In genomic region chr20:51429144-51429482, GRCh38 we compare ENCODE assay signal across 20 cellular contexts.
A peak's percentile ranks its signal among the peaks of the same experiment; 100 is the strongest.
DNase-seq lines count a peak whose midpoint lies in the region; ATAC-seq, FAIRE-seq and TF ChIP-seq lines count a peak whose summit lies in the region.
"Had no signal": no experiment of that assay in that cellular context is flagged by ENCODE, and none has a peak within 500 bp of the region (broad histone marks: within the 10 kb centered on the region; RNA-seq: fewer than 3 reads in every experiment).

No MANE protein-coding gene starts in this region.

- TF ChIP-seq CTCF in HepG2 (CRISPR knock-in tag; IDR thresholded peaks at IDR 0.05) (no peak), right lobe of liver (IDR thresholded peaks at IDR 0.05) (no peak), ascending aorta (IDR thresholded peaks at IDR 0.05) (no peak), natural killer cell (IDR thresholded peaks at IDR 0.05) (no peak), tibial artery (IDR thresholded peaks at IDR 0.05) (no peak)

- peak; percentile 10 for ATAC-seq in HepG2
- no peak for ATAC-seq in right lobe of liver
- ATAC-seq in natural killer cell: no peak
- no peak for ATAC-seq in GM18873 (IDR thresholded peaks at IDR 0.05; ENCODE audit: low FRiP score, unreplicated experiment)
- ATAC-seq: A549 had no signal

- WGBS in HepG2 (ENCODE audit: low lambda C conversion rate): 97% methylated on average over 6 of the region's 6 CpGs
- no CpG with 5 or more reads among the region's 6 CpGs for WGBS in right lobe of liver (ENCODE audit: insufficient coverage, low coverage, low lambda C conversion rate, missing lambda C conversion rate)

- H3K36me3 ChIP-seq in HepG2 (replicated peaks in 1 of 2; ENCODE audit: control insufficient read depth in 1 of 2, insufficient read depth in 2 of 2, low read length in 2 of 2) (peaks cover 7 to 18% of the 10 kb centered on the region in 2 experiments; a peak in 2 of 5 replicates), right lobe of liver (no peaks in the 10 kb centered on the region), ascending aorta (peaks cover 0 to 4% of the 10 kb centered on the region in 2 donors), tibial artery (peaks cover 0 to 14% (median 5%) of the 10 kb centered on the region in 3 donors)

- H3K9me3 ChIP-seq in HepG2 (ENCODE audit: low read length) (no peaks in the 10 kb centered on the region), right lobe of liver (no peaks in the 10 kb centered on the region), ascending aorta (no peaks in the 10 kb centered on the region), tibial artery (no peaks in the 10 kb centered on the region)
- H3K9me3 ChIP-seq: A549 had no signal

- H3K27ac ChIP-seq in HepG2 (ENCODE audit: extremely low read length, insufficient read depth, low read length) (peak overlapping the region; percentile 28), right lobe of liver (no peak overlapping the region), ascending aorta (peak overlapping the region; percentile 70 to 80), tibial artery (peak overlapping the region; percentile 55 to 59)
- H3K27ac ChIP-seq: A549 had no signal

- DNase-seq in HepG2 (ENCODE audit: low spot score) (no peak), right lobe of liver (no peak), ascending aorta (ENCODE audit: low spot score in 2 of 2) (no peak), natural killer cell (no peak), tibial artery (no peak), NCI-H2196 (lab: John Stamatoyannopoulos, UW; ENCODE audit: unreplicated experiment) (no peak)
- DNase-seq in activated CD4-positive, alpha-beta T cell treated with anti-CD3 and anti-CD28 coated beads, Interleukin-2, amount 10 ng/mL, durations not matched to agents 24 days and 14 days: no peak
- DNase-seq: CD4-positive, alpha-beta T cell; DND-41; GDM1; GOT3; HFFc6; KG1; NCI-H1092; NCI-H1694; NCI-H446 treated with DMSO at 0.1 percent for 48 hours; NCI-H774; SHP77 had no signal

- no peaks in the 10 kb centered on the region for H3K27me3 ChIP-seq in HepG2 (ENCODE audit: control insufficient read depth in 1 of 2, insufficient read depth in 2 of 2, low read length in 2 of 2)
- no peaks in the 10 kb centered on the region for H3K27me3 ChIP-seq in right lobe of liver
- no peaks in the 10 kb centered on the region for H3K27me3 ChIP-seq in ascending aorta
- H3K27me3 ChIP-seq in tibial artery: no peaks in the 10 kb centered on the region

- TF ChIP-seq EP300 in HepG2 (IDR thresholded peaks at IDR 0.05; ENCODE audit: low read depth in 2 of 2, low read length in 2 of 2): no peak
- TF ChIP-seq EP300 in HepG2 (CRISPR knock-in tag; IDR thresholded peaks at IDR 0.05; ENCODE audit: borderline replicate concordance): no peak

- no TSS peak for BruUV-seq in HepG2 (replicated peaks; lab: Mats Ljungman, UMichigan)

- POLR2A ChIA-PET in HepG2 (lab: Yijun Ruan, JAX): interaction anchor here (0.8 kb wide), 1 partner anchor 9 kb away, joined by 3 read pairs; no protein-coding TSS in a partner anchor

- TF ChIP-seq POLR2A in HepG2 (IDR thresholded peaks at IDR 0.05; ENCODE audit: insufficient read depth in 1 of 2, low read depth in 2 of 2, low read length in 2 of 2) (no peak), right lobe of liver (IDR thresholded peaks at IDR 0.05) (no peak)

- H3K79me2 ChIP-seq in HepG2 (ENCODE audit: insufficient read depth, low read length): no peaks in the 10 kb centered on the region

- CTCF ChIA-PET in HepG2 (lab: Yijun Ruan, JAX; ENCODE audit: low intra/inter-chr PET ratio, low total read pairs): no interaction called here

- no peak overlapping the region for H3K4me2 ChIP-seq in HepG2 (ENCODE audit: low read depth, low read length)
- H3K4me2 ChIP-seq: A549 had no signal

- H4K20me1 ChIP-seq in HepG2 (ENCODE audit: insufficient read depth, low read length): no peaks in the 10 kb centered on the region

- no peaks in the 10 kb centered on the region for H3K27me3 Mint-ChIP-seq in natural killer cell (ENCODE audit: low read depth in 2 of 2)
- H3K27me3 Mint-ChIP-seq in activated CD4-positive, alpha-beta T cell treated with anti-CD3 and anti-CD28 coated beads, Interleukin-2, amount 10 ng/mL, durations not matched to agents 24 days and 14 days: no peaks in the 10 kb centered on the region
- H3K27me3 Mint-ChIP-seq: CD4-positive, alpha-beta T cell had no signal

- H3K4me1 ChIP-seq in HepG2 (ENCODE audit: insufficient read depth, low read length): peaks cover 54% of the 10 kb centered on the region
- H3K4me1 ChIP-seq in right lobe of liver: peaks cover 0 to 36% (median 8%) of the 10 kb centered on the region in 4 donors
- peaks cover 5 to 14% of the 10 kb centered on the region in 2 donors for H3K4me1 ChIP-seq in ascending aorta
- H3K4me1 ChIP-seq in tibial artery: peaks cover 0 to 21% (median 19%) of the 10 kb centered on the region in 4 donors
- H3K4me1 ChIP-seq: A549 had no signal

- TF ChIP-seq RAD21 in HepG2 (CRISPR knock-in tag; IDR thresholded peaks at IDR 0.05): no peak

- peaks cover 7% of the 10 kb centered on the region for H3K36me3 Mint-ChIP-seq in natural killer cell
- peaks cover 72% of the 10 kb centered on the region for H3K36me3 Mint-ChIP-seq in activated CD4-positive, alpha-beta T cell treated with anti-CD3 and anti-CD28 coated beads, Interleukin-2, amount 10 ng/mL, durations not matched to agents 24 days and 14 days (ENCODE audit: low read depth)

- intact Hi-C loops in HepG2 (cut with micrococcal nuclease; ENCODE audit: unreplicated experiment) (loop anchor here (10.0 kb wide), 1 partner anchor 76 kb away; no protein-coding TSS in a partner anchor), right lobe of liver (cut with DNase I) (no loop called here), ascending aorta (cut with DNase I) (loop anchor here (2.0 kb wide), 1 partner anchor 20 kb away; no protein-coding TSS in a partner anchor), natural killer cell (cut with micrococcal nuclease) (no loop called here), tibial artery (cut with DNase I; ENCODE audit: low total_unique reads) (no loop called here)
- intact Hi-C loops in activated CD4-positive, alpha-beta T cell treated with anti-CD3 and anti-CD28 coated beads, Interleukin-2, amount 10 ng/mL, durations not matched to agents 24 days and 14 days (cut with micrococcal nuclease): no loop called here

- in situ Hi-C loops in HepG2 (cut with HindIII; ENCODE audit: extremely low pct_ligation_motif_present, low pct_unique_long_range_greater_than_20kb): no loop called here

- H3K9me3 Mint-ChIP-seq in natural killer cell: no peaks in the 10 kb centered on the region
- H3K9me3 Mint-ChIP-seq in activated CD4-positive, alpha-beta T cell treated with anti-CD3 and anti-CD28 coated beads, Interleukin-2, amount 10 ng/mL, durations not matched to agents 24 days and 14 days: no peaks in the 10 kb centered on the region
- H3K9me3 Mint-ChIP-seq: CD4-positive, alpha-beta T cell; HFFc6 had no signal

- H3K4me3 Mint-ChIP-seq in natural killer cell: no peak overlapping the region
- no peak overlapping the region for H3K4me3 Mint-ChIP-seq in activated CD4-positive, alpha-beta T cell treated with anti-CD3 and anti-CD28 coated beads, Interleukin-2, amount 10 ng/mL, durations not matched to agents 24 days and 14 days
- H3K4me3 Mint-ChIP-seq: CD4-positive, alpha-beta T cell; HFFc6 had no signal

- H3K27ac Mint-ChIP-seq in natural killer cell: peak overlapping the region; percentile 75 to 81
- no peak overlapping the region for H3K27ac Mint-ChIP-seq in activated CD4-positive, alpha-beta T cell treated with anti-CD3 and anti-CD28 coated beads, Interleukin-2, amount 10 ng/mL, durations not matched to agents 24 days and 14 days
- H3K27ac Mint-ChIP-seq: HFFc6 had no signal

- H3K4me3 ChIP-seq in HepG2 (replicated peaks in 1 of 3; ENCODE audit: insufficient read depth in 1 of 3, low read depth in 2 of 3, low read length in 3 of 3) (no peak overlapping the region), right lobe of liver (no peak overlapping the region), ascending aorta (peak overlapping the region in 1 of 2 donors; percentile 55), tibial artery (peak overlapping the region in 1 of 2 donors; percentile 41)
- H3K4me3 ChIP-seq: A549 had no signal

- no peak for FAIRE-seq in HepG2 (lab: Jason Lieb, UNC)
- FAIRE-seq: A549 had no signal

- no peak overlapping the region for H2AFZ ChIP-seq in HepG2 (ENCODE audit: low read length)

- no peak overlapping the region for H3K9ac ChIP-seq in HepG2 (ENCODE audit: insufficient read depth, low read depth, low read length)

- peaks cover 88 to 91% of the 10 kb centered on the region in 2 donors for H3K4me1 Mint-ChIP-seq in natural killer cell
- H3K4me1 Mint-ChIP-seq in activated CD4-positive, alpha-beta T cell treated with anti-CD3 and anti-CD28 coated beads, Interleukin-2, amount 10 ng/mL, durations not matched to agents 24 days and 14 days: peaks cover 47% of the 10 kb centered on the region

TF ChIP-seq in HepG2, 621 proteins besides CTCF, POLR2A, EP300 and RAD21 (continues in another document):
- TF ChIP-seq ZNF572 (CRISPR knock-in tag; IDR thresholded peaks at IDR 0.05) (0 out of 2 replicates have a peak, but pooled peaks have one; percentile 41), ZNF276 (CRISPR knock-in tag; IDR thresholded peaks at IDR 0.05; ENCODE audit: low read depth) (no peak), HNRNPL (IDR thresholded peaks at IDR 0.05; ENCODE audit: low read depth, low read length) (0 out of 2 replicates have a peak, but pooled peaks have one; percentile 29), ZNF225 (CRISPR knock-in tag; IDR thresholded peaks at IDR 0.05) (peak; percentile 63; the same call in 1 of the 2 replicates)

Comparison
In these comparisons a context has a peak if more than half of its experiments do, and no peak if none do; other contexts are left out.
1. H3K27ac ChIP-seq: peak in HepG2 (single experiment), ascending aorta (2 of 2) and tibial artery (2 of 2); none in right lobe of liver (0 of 3).
2. intact Hi-C loops: an anchor here in HepG2 (10.0 kb wide) and ascending aorta (2.0 kb wide); none called in right lobe of liver, natural killer cell, tibial artery and activated CD4-positive, alpha-beta T cell treated with anti-CD3 and anti-CD28 coated beads, Interleukin-2, amount 10 ng/mL, durations not matched to agents 24 days and 14 days.